ENCODE assay signal across 18 cellular contexts in the genomic region with DNA sequence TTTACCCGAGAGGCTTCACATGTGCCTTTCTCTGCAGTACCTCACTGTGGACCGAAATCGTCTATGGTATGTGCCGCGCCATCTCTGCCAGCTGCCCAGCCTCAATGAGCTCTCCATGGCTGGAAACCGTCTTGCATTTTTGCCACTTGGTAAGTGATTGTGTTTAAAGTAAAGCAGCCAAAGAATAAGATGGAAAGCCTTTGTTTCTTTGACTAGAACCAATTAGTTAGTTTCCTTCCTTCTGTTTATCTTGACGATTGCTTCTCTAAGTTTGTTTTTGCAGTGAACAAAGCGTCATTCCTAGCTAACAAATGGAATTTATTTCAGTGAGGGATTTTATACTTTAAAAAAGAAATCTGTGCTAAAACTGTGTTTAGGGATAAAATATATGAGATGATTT.
"Had no signal": no experiment of that assay in that cellular context is flagged by ENCODE, and none has a peak within 500 bp of the region (broad histone marks: within the 10 kb centered on the region; RNA-seq: fewer than 3 reads in every experiment).

No MANE protein-coding gene starts in this region.

- H3K27me3 ChIP-seq: heart right ventricle, neutrophil, sigmoid colon, stomach, upper lobe of left lung, uterus had no signal

- ATAC-seq: effector memory CD8-positive, alpha-beta T cell; heart right ventricle; left lobe of liver; naive thymus-derived CD4-positive, alpha-beta T cell had no signal

- FAIRE-seq: frontal cortex had no signal

- H3K4me1 ChIP-seq: sigmoid colon, stomach, upper lobe of left lung, uterus had no signal

- H3K4me3 ChIP-seq: heart right ventricle, sigmoid colon, skin epidermis, stomach, upper lobe of left lung, uterus had no signal

- H3K27ac ChIP-seq: heart right ventricle, neutrophil, sigmoid colon, stomach, upper lobe of left lung, uterus had no signal

- DNase-seq: effector memory CD8-positive, alpha-beta T cell; heart right ventricle; islet precursor cell; mammary epithelial cell; naive thymus-derived CD4-positive, alpha-beta T cell; posterior cingulate gyrus; sigmoid colon; stimulated activated CD4-positive, alpha-beta T cell treated with anti-CD3 and anti-CD28 coated beads, Interleukin-2, amount 100 ng/mL, for 24 hours; stimulated activated CD4-positive, alpha-beta T cell treated with anti-CD3 and anti-CD28 coated beads, Interleukin-4, amount 100 ng/mL, for 4 hours; stimulated activated naive CD4-positive, alpha-beta T cell; stomach; substantia nigra; upper lobe of left lung; uterus had no signal

- H3K36me3 ChIP-seq: neutrophil, upper lobe of left lung, uterus had no signal

- H3K27ac Mint-ChIP-seq: naive thymus-derived CD4-positive, alpha-beta T cell had no signal

- H3K4me3 Mint-ChIP-seq: effector memory CD8-positive, alpha-beta T cell; naive thymus-derived CD4-positive, alpha-beta T cell had no signal

- H3K9me3 Mint-ChIP-seq: effector memory CD8-positive, alpha-beta T cell; naive thymus-derived CD4-positive, alpha-beta T cell had no signal

- H3K4me1 Mint-ChIP-seq: naive thymus-derived CD4-positive, alpha-beta T cell had no signal

- H3K27me3 Mint-ChIP-seq: effector memory CD8-positive, alpha-beta T cell; naive thymus-derived CD4-positive, alpha-beta T cell had no signal

- H3K9me3 ChIP-seq: heart right ventricle, neutrophil, sigmoid colon, stomach, upper lobe of left lung, uterus had no signal
